Comparison of ENCODE assay signal across 1 cellular context in genomic region chr14:77547512-77547911, GRCh38.
TF ChIP-seq lines count a peak whose summit lies in the region.

No MANE protein-coding gene starts in this region.

TF ChIP-seq in SK-N-SH treated with all-trans-retinoic acid at 6 μM for 48 hours, 23 proteins besides CTCF, POLR2A, EP300 and RAD21 (continued from another document):
- TF ChIP-seq TSHZ2 (CRISPR knock-in tag; IDR thresholded peaks at IDR 0.05) (no peak), POU6F1 (CRISPR knock-in tag; IDR thresholded peaks at IDR 0.05; ENCODE audit: borderline replicate concordance, low read depth) (no peak), TOX (CRISPR knock-in tag; IDR thresholded peaks at IDR 0.05; ENCODE audit: borderline replicate concordance) (no peak), ZNF8 (CRISPR knock-in tag; IDR thresholded peaks at IDR 0.05) (no peak), TCF4 (CRISPR knock-in tag; IDR thresholded peaks at IDR 0.05; ENCODE audit: borderline replicate concordance) (no peak), ZC3H10 (CRISPR knock-in tag; IDR thresholded peaks at IDR 0.05) (no peak), ZFP3 (CRISPR knock-in tag; IDR thresholded peaks at IDR 0.05) (no peak), ARNTL (CRISPR knock-in tag; IDR thresholded peaks at IDR 0.05; ENCODE audit: borderline replicate concordance, low read depth) (no peak), GLIS3 (CRISPR knock-in tag; IDR thresholded peaks at IDR 0.05) (no peak), OSR1 (CRISPR knock-in tag; IDR thresholded peaks at IDR 0.05) (no peak), ISL1 (CRISPR knock-in tag; IDR thresholded peaks at IDR 0.05) (no peak), ZFP30 (CRISPR knock-in tag; IDR thresholded peaks at IDR 0.05) (no peak), PATZ1 (CRISPR knock-in tag; IDR thresholded peaks at IDR 0.05; ENCODE audit: borderline replicate concordance) (no peak)
